Comparison of ENCODE assay signal across 8 cellular contexts in the genomic region with DNA sequence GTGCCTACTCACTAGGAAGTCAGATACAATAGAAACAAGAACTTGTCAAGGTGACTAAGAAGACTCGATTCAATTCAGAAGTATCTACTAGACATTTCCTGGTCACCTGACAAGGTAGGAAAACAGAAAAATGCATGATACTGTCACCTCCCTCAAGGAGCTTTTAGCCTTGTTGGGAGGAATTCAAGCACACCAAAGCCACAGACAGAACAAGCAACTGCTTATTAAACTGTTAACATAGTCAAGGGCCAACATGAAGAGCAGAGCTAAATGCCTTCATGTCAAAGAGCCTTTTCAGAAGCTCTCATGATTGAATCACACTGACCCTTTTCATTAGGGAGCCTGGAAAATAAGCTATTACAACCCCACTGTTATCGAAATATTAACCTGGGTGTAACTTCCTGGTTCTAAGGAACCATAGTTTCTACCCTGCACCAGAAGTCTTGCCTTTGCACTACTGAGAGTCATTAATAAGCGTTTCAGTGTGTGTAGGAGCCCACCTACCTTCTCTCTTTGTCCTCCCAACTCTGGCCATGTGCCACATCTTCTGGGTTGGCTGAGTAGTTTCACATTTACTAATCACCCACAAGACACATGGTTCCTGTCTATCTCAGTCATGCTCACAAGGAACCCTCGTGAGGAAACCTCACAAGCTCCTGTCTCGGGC. TPM values are rescaled to one million over a fixed set of nuclear protein-coding genes. Genes with fewer than 3 reads are reported as not detected.
DNase-seq lines count a peak whose midpoint lies in the region; ATAC-seq and TF ChIP-seq lines count a peak whose summit lies in the region.

No MANE protein-coding gene starts in this region.

- H3K4me3 ChIP-seq in GM23248, result no peak overlapping the region
- no peak overlapping the region for H3K4me3 ChIP-seq in neutrophil (ENCODE audit: low read depth in 1 of 2, low read length in 1 of 2)
- H3K4me3 ChIP-seq in ascending aorta, result no peak overlapping the region

- H3K4me2 ChIP-seq in GM23248 (ENCODE audit: unreplicated experiment), result no peak overlapping the region

- peaks cover 28% of the 10 kb centered on the region for H3K4me1 Mint-ChIP-seq in activated naive CD4-positive, alpha-beta T cell treated with anti-CD3 and anti-CD28 coated beads for 36 hours (ENCODE audit: low read depth)

- in situ Hi-C loops in GM23248 (cut with MboI), result no loop called here

- 67 to 72% methylated on average over 5 of the region's 5 CpGs for WGBS in GM23248 (ENCODE audit: low coverage in 1 of 2, low lambda C conversion rate in 2 of 2, missing lambda C conversion rate in 2 of 2), 2 experiments

- no peak overlapping the region for H3K9ac ChIP-seq in GM23248

- DNase-seq in GM23248, result peak; percentile 21
- DNase-seq in NAMALWA (ENCODE audit: low spot score), result peak; percentile 22
- DNase-seq in activated naive CD4-positive, alpha-beta T cell treated with anti-CD3 and anti-CD28 coated beads for 36 hours, result peak; percentile 64
- no peak for DNase-seq in RKO (ENCODE audit: low spot score)
- no peak for DNase-seq in NCI-H1436 treated with DMSO at 0.1 percent for 48 hours (lab: John Stamatoyannopoulos, UW)
- DNase-seq in ascending aorta (ENCODE audit: low spot score in 2 of 2), result no peak

- TF ChIP-seq CTCF in neutrophil (IDR thresholded peaks at IDR 0.05) (no peak), ascending aorta (IDR thresholded peaks at IDR 0.05) (no peak)

- H3K27ac Mint-ChIP-seq in activated naive CD4-positive, alpha-beta T cell treated with anti-CD3 and anti-CD28 coated beads for 36 hours, result peak overlapping the region; percentile 64

- H3F3A ChIP-seq in GM23248 (ENCODE audit: insufficient read depth), result peaks cover 16% of the 10 kb centered on the region

- H3K79me2 ChIP-seq in GM23248 (ENCODE audit: insufficient read depth), result no peaks in the 10 kb centered on the region

- no peaks in the 10 kb centered on the region for H3K27me3 Mint-ChIP-seq in activated naive CD4-positive, alpha-beta T cell treated with anti-CD3 and anti-CD28 coated beads for 36 hours (ENCODE audit: low read depth)

- H3K27ac ChIP-seq in GM23248, result no peak overlapping the region
- H3K27ac ChIP-seq in neutrophil, result peak overlapping the region; percentile 67
- H3K27ac ChIP-seq in ascending aorta, result peak overlapping the region in 1 of 2 donors; percentile 36

- CTCF ChIA-PET in activated naive CD4-positive, alpha-beta T cell treated with anti-CD3 and anti-CD28 coated beads for 36 hours (lab: Charles Lee), result interaction anchor here (0.6 to 1.5 kb wide), 6 partner anchors 8 to 63 kb away, joined by 3 to 6 read pairs (median 4); a partner anchor contains a TSS

- no peaks in the 10 kb centered on the region for H3K27me3 ChIP-seq in GM23248 (replicated peaks; ENCODE audit: insufficient read depth)
- no peaks in the 10 kb centered on the region for H3K27me3 ChIP-seq in neutrophil
- H3K27me3 ChIP-seq in ascending aorta, result no peaks in the 10 kb centered on the region

- H3K9me2 ChIP-seq in GM23248 (ENCODE audit: insufficient read depth), result no peaks in the 10 kb centered on the region

- H3K9me3 Mint-ChIP-seq in activated naive CD4-positive, alpha-beta T cell treated with anti-CD3 and anti-CD28 coated beads for 36 hours, result no peaks in the 10 kb centered on the region

- no peak overlapping the region for H3K4me3 Mint-ChIP-seq in activated naive CD4-positive, alpha-beta T cell treated with anti-CD3 and anti-CD28 coated beads for 36 hours

- no peaks in the 10 kb centered on the region for H3K9me3 ChIP-seq in GM23248 (ENCODE audit: low read depth)
- no peaks in the 10 kb centered on the region for H3K9me3 ChIP-seq in neutrophil
- no peaks in the 10 kb centered on the region for H3K9me3 ChIP-seq in ascending aorta

- no peaks in the 10 kb centered on the region for H3K36me3 Mint-ChIP-seq in activated naive CD4-positive, alpha-beta T cell treated with anti-CD3 and anti-CD28 coated beads for 36 hours (ENCODE audit: low read depth)

- ATAC-seq in GM18508 (IDR thresholded peaks at IDR 0.05; ENCODE audit: insufficient read depth, unreplicated experiment), result peak; percentile 43

- no peaks in the 10 kb centered on the region for H3K36me3 ChIP-seq in GM23248 (ENCODE audit: low read depth)
- no peaks in the 10 kb centered on the region for H3K36me3 ChIP-seq in neutrophil
- H3K36me3 ChIP-seq in ascending aorta, result no peaks in the 10 kb centered on the region

- H4K20me1 ChIP-seq in GM23248 (ENCODE audit: insufficient read depth), result no peaks in the 10 kb centered on the region

- H2AFZ ChIP-seq in GM23248, result no peak overlapping the region

- intact Hi-C loops in activated naive CD4-positive, alpha-beta T cell treated with anti-CD3 and anti-CD28 coated beads for 36 hours (cut with micrococcal nuclease), result loop anchor here (1.0 to 5.0 kb wide), 6 partner anchors 9 to 484 kb away; a partner anchor contains a TSS
- intact Hi-C loops in ascending aorta (cut with DNase I), result loop anchor here (2.0 kb wide), 1 partner anchor 39 kb away; no protein-coding TSS in a partner anchor

- peaks cover 30% of the 10 kb centered on the region for H3K4me1 ChIP-seq in GM23248 (ENCODE audit: insufficient read depth)
- H3K4me1 ChIP-seq in neutrophil (ENCODE audit: control insufficient read depth in 1 of 2, insufficient read depth in 1 of 2, low read depth in 1 of 2, low read length in 1 of 2), result peaks cover 34 to 38% of the 10 kb centered on the region in 2 experiments
- H3K4me1 ChIP-seq in ascending aorta, result peaks cover 7 to 15% of the 10 kb centered on the region in 2 donors

RNA-seq across cellular contexts. Expression of a gene that starts 31.0 kb away (rescaled TPM):
- 297 and 363 TPM in 2 replicates for total RNA-seq in GM23248 (2014; rRNA removed; shearing (Covaris generic))
- 541 and 553 TPM in 2 replicates for polyA plus RNA-seq in GM23248 (2016; fragmentation: Nextera tagmentation; extraction: Ambion mirVana)
- total RNA-seq in activated naive CD4-positive, alpha-beta T cell treated with anti-CD3 and anti-CD28 coated beads for 36 hours, result 1 to 10 TPM; 1.1 to 1.3 TPM
- 358 TPM for total RNA-seq in ascending aorta

RNA-seq across cellular contexts. Expression of a gene that starts 46.6 kb away (rescaled TPM):
- total RNA-seq in GM23248 (2014; rRNA removed; shearing (Covaris generic)), result 79.4 and 92.6 TPM in 2 replicates
- 89.0 and 92.5 TPM in 2 replicates for polyA plus RNA-seq in GM23248 (2016; fragmentation: Nextera tagmentation; extraction: Ambion mirVana)
- 10 to 100 TPM; 78.2 to 83.4 TPM for total RNA-seq in activated naive CD4-positive, alpha-beta T cell treated with anti-CD3 and anti-CD28 coated beads for 36 hours
- 51.8 TPM for total RNA-seq in ascending aorta

Comparison
In these comparisons a context has a peak if more than half of its experiments do, and no peak if none do; other contexts are left out.
1. DNase-seq: peak in GM23248 (single experiment), NAMALWA (single experiment) and activated naive CD4-positive, alpha-beta T cell treated with anti-CD3 and anti-CD28 coated beads for 36 hours (single experiment); none in RKO (single experiment), NCI-H1436 treated with DMSO at 0.1 percent for 48 hours (single experiment) and ascending aorta (0 of 2).
2. RNA of a gene that starts 31.0 kb away (total RNA-seq): 297 to 363 TPM in GM23248 and 358 TPM in ascending aorta (single experiment); 1.1 to 1.3 TPM in activated naive CD4-positive, alpha-beta T cell treated with anti-CD3 and anti-CD28 coated beads for 36 hours; every median in the first group is over 100 times any median in the second.